ENCODE assay signal across 13 cellular contexts in the genomic region with DNA sequence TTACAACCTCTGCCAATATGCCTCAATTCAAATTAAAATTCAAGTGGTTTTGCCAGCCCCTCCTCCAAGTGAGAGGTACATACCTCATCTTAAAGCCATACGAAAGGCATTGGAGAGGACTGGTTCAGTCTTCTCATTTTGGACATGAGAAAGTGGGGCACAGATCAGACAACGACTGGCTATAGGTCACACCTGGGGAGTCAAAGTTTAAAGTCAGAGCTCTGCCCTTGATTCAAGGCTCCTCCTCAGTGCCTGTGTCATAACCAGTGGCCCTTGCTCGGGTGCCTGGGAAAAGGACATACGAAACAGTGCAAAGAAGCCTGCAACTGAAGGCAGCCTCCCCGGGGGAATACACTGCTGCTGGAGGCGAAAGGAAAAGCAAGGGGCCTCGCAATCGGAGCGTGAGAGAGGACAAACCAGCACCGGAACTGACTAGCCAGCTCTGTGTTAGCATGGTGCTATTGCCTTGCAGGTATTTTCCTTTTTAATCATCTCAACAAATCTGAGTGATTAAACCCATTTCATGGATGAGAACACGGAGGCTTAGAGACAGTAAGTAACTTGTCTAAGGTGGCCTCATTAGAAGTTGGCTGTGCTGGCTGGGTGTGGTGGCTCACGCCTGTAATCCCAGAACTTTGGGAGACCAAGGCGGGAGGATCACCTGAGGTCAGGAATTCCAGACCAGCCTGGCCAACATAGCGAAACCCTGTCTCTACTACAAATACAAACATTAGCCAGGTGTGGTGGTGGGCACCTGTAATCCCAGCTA. TPM values are rescaled to one million over a fixed set of nuclear protein-coding genes. Genes with fewer than 3 reads are reported as not detected.
DNase-seq lines count a peak whose midpoint lies in the region; ATAC-seq and TF ChIP-seq lines count a peak whose summit lies in the region.
"Had no signal": no experiment of that assay in that cellular context is flagged by ENCODE, and none has a peak within 500 bp of the region (broad histone marks: within the 10 kb centered on the region; RNA-seq: fewer than 3 reads in every experiment).

No MANE protein-coding gene starts in this region.

- no peaks in the 10 kb centered on the region for H3K9me3 Mint-ChIP-seq in endothelial cell (ENCODE audit: unreplicated experiment)

- H3K36me3 Mint-ChIP-seq in endothelial cell (ENCODE audit: low read depth, unreplicated experiment), result no peaks in the 10 kb centered on the region

- H3K27me3 Mint-ChIP-seq in endothelial cell (ENCODE audit: unreplicated experiment), result peaks cover 6% of the 10 kb centered on the region

- H3K9ac ChIP-seq in OCI-LY3 (ENCODE audit: low read length), result no peak overlapping the region
- H3K9ac ChIP-seq in trophoblast cell (ENCODE audit: low read length), result no peak overlapping the region

- no peak overlapping the region for H3K27ac Mint-ChIP-seq in endothelial cell (ENCODE audit: unreplicated experiment)

- TF ChIP-seq POLR2A in heart left ventricle (IDR thresholded peaks at IDR 0.05), result no peak

- H3K36me3 ChIP-seq in heart left ventricle (no peaks in the 10 kb centered on the region), OCI-LY3 (replicated peaks; ENCODE audit: low read depth, low read length) (peaks cover 3% of the 10 kb centered on the region), trophoblast cell (ENCODE audit: control insufficient read depth in 1 of 2, insufficient read depth in 2 of 2, low read length in 2 of 2) (no peaks in the 10 kb centered on the region)
- H3K36me3 ChIP-seq: brain microvascular endothelial cell had no signal

- WGBS in heart left ventricle, 4 donors, result 70 to 81% (median 75%) methylated on average over 13 to 14 of the region's 14 CpGs
- no CpG with 5 or more reads among the region's 14 CpGs for WGBS in trophoblast cell (ENCODE audit: extremely low coverage, insufficient coverage, insufficient read length)

- no peak overlapping the region for H2AK5ac ChIP-seq in trophoblast cell (ENCODE audit: low read length)

- H3K4ac ChIP-seq in trophoblast cell (ENCODE audit: low read depth, low read length), result no peak overlapping the region

- peak overlapping the region; percentile 70; the same call in 1 of the 2 replicates for H3K4me2 ChIP-seq in OCI-LY3 (ENCODE audit: low read length)
- H3K4me2 ChIP-seq in trophoblast cell (ENCODE audit: low read length), result no peak overlapping the region

- H3K23ac ChIP-seq in trophoblast cell (ENCODE audit: low read length), result no peak overlapping the region

- H2AFZ ChIP-seq in OCI-LY3 (ENCODE audit: low read depth, low read length) (no peak overlapping the region; the same call in 1 of the 2 replicates), trophoblast cell (ENCODE audit: insufficient read depth, low read length, poor library complexity) (no peak overlapping the region)

- H3K9me3 ChIP-seq in heart left ventricle, result no peaks in the 10 kb centered on the region
- no peaks in the 10 kb centered on the region for H3K9me3 ChIP-seq in OCI-LY3 (ENCODE audit: insufficient read depth, low read length)
- no peaks in the 10 kb centered on the region for H3K9me3 ChIP-seq in trophoblast cell (ENCODE audit: insufficient read depth, low read depth, low read length)

- peak overlapping the region; percentile 11 for H4K12ac ChIP-seq in trophoblast cell (ENCODE audit: low read depth, low read length)

- no peak overlapping the region for H2BK5ac ChIP-seq in trophoblast cell (ENCODE audit: low read depth, low read length, poor library complexity)

- H3K4me1 ChIP-seq in heart left ventricle (peaks cover 0 to 33% (median 24%) of the 10 kb centered on the region in 12 donors), OCI-LY3 (ENCODE audit: low read length) (peaks cover 12% of the 10 kb centered on the region), trophoblast cell (ENCODE audit: control insufficient read depth in 1 of 2, insufficient read depth in 2 of 2, low read length in 2 of 2) (no peaks in the 10 kb centered on the region)

- H3K4me3 ChIP-seq in heart left ventricle (no peak overlapping the region), OCI-LY3 (ENCODE audit: low read length) (no peak overlapping the region), trophoblast cell (ENCODE audit: low read depth, low read length) (no peak overlapping the region)

- no peak overlapping the region for H3K18ac ChIP-seq in trophoblast cell (ENCODE audit: low read length)

- peak overlapping the region; percentile 99 for H3K4me3 Mint-ChIP-seq in endothelial cell (ENCODE audit: unreplicated experiment)

- peaks cover 40% of the 10 kb centered on the region for H3K79me2 ChIP-seq in OCI-LY3 (ENCODE audit: low read length)
- peaks cover 5% of the 10 kb centered on the region for H3K79me2 ChIP-seq in trophoblast cell (ENCODE audit: control insufficient read depth, insufficient read depth, low read length, poor library complexity)

- H4K20me1 ChIP-seq in OCI-LY3 (ENCODE audit: insufficient read depth, low read length), result no peaks in the 10 kb centered on the region

- no peaks in the 10 kb centered on the region for H3K27me3 ChIP-seq in heart left ventricle
- 0 out of 2 replicates have a peak, but pooled peaks cover 5% of the 10 kb centered on the region for H3K27me3 ChIP-seq in OCI-LY3 (ENCODE audit: low read depth, low read length)
- H3K27me3 ChIP-seq in trophoblast cell (ENCODE audit: insufficient read depth, low read length), result no peaks in the 10 kb centered on the region
- H3K27me3 ChIP-seq: brain microvascular endothelial cell had no signal

- no peak overlapping the region for H4K91ac ChIP-seq in trophoblast cell (ENCODE audit: low read depth, low read length)

- no peak overlapping the region for H2BK120ac ChIP-seq in trophoblast cell (ENCODE audit: insufficient read depth, low read length, poor library complexity)

- H3K27ac ChIP-seq in heart left ventricle (peak overlapping the region in 3 of 12 donors; percentile 77 to 89 (median 87)), OCI-LY3 (ENCODE audit: low read length) (no peak overlapping the region), trophoblast cell (ENCODE audit: low read depth, low read length) (no peak overlapping the region)

- no peak overlapping the region for H3K14ac ChIP-seq in trophoblast cell (ENCODE audit: low read length)

- H3K79me1 ChIP-seq in trophoblast cell (ENCODE audit: low read length), result peaks cover 5% of the 10 kb centered on the region

- peaks cover 22% of the 10 kb centered on the region for H3K4me1 Mint-ChIP-seq in endothelial cell (ENCODE audit: unreplicated experiment)

- no peak overlapping the region for H2BK12ac ChIP-seq in trophoblast cell (ENCODE audit: low read length)

- TF ChIP-seq CTCF in heart left ventricle (IDR thresholded peaks at IDR 0.05) (no peak), OCI-LY3 (IDR thresholded peaks at IDR 0.05; ENCODE audit: low read depth, low read length) (no peak), endothelial cell (IDR thresholded peaks at IDR 0.05; ENCODE audit: unreplicated experiment) (no peak)

- peak overlapping the region; percentile 96 for H4K8ac ChIP-seq in trophoblast cell (ENCODE audit: low read depth, low read length)

- intact Hi-C loops in heart left ventricle (cut with DNase I), result loop anchor here in 1 of 10 donors (10.0 kb wide), 1 partner anchor 355 kb away; no protein-coding TSS in a partner anchor
- intact Hi-C loops in Right ventricle myocardium superior (cut with DNase I), result no loop called here

- ATAC-seq in heart left ventricle, result peak in 1 of 4 donors; percentile 12
- no peak for ATAC-seq in Right ventricle myocardium superior (ENCODE audit: poor library complexity)

- DNase-seq in heart left ventricle (peak in 3 of 5 donors; percentile 33 to 52 (median 48)), Right ventricle myocardium superior (no peak), endothelial cell (ENCODE audit: low spot score) (no peak), trophoblast cell (no peak), nucleus accumbens (lab: John Stamatoyannopoulos, UW) (no peak), LoVo (ENCODE audit: low spot score) (no peak), medulla oblongata (ENCODE audit: extremely low spot score) (no peak)
- DNase-seq: activated CD4-positive, alpha-beta T cell treated with anti-CD3 and anti-CD28 coated beads, Interleukin-2, amount 50 U/mL, for 4 hours; activated gamma-delta T cell treated with Interleukin-2 at 50 U/mL for 16 hours; GOT3; mesenchymal stem cell had no signal

RNA-seq across cellular contexts. Expression of a gene that starts 1.1 kb away (rescaled TPM):
- 10 to 100 TPM; 12.7 to 26.7 (median 19.1) TPM for total RNA-seq in heart left ventricle
- polyA plus RNA-seq in heart left ventricle, result 1 to 10 TPM; 7.0 to 7.8 TPM
- total RNA-seq in Right ventricle myocardium superior, result 18.2 TPM
- total RNA-seq in endothelial cell (ENCODE audit: unreplicated experiment), result 21.6 TPM
- polyA plus RNA-seq in trophoblast cell (2013), result 15.0 and 15.7 TPM in 2 replicates

Comparison
In these comparisons a context has a peak if more than half of its experiments do, and no peak if none do; other contexts are left out.
1. DNase-seq: peak in heart left ventricle (3 of 5); none in Right ventricle myocardium superior (single experiment), endothelial cell (single experiment), trophoblast cell (0 of 2), nucleus accumbens (0 of 56), LoVo (single experiment) and medulla oblongata (single experiment).